1 cellular context compared by ENCODE assay signal in the genomic region with DNA sequence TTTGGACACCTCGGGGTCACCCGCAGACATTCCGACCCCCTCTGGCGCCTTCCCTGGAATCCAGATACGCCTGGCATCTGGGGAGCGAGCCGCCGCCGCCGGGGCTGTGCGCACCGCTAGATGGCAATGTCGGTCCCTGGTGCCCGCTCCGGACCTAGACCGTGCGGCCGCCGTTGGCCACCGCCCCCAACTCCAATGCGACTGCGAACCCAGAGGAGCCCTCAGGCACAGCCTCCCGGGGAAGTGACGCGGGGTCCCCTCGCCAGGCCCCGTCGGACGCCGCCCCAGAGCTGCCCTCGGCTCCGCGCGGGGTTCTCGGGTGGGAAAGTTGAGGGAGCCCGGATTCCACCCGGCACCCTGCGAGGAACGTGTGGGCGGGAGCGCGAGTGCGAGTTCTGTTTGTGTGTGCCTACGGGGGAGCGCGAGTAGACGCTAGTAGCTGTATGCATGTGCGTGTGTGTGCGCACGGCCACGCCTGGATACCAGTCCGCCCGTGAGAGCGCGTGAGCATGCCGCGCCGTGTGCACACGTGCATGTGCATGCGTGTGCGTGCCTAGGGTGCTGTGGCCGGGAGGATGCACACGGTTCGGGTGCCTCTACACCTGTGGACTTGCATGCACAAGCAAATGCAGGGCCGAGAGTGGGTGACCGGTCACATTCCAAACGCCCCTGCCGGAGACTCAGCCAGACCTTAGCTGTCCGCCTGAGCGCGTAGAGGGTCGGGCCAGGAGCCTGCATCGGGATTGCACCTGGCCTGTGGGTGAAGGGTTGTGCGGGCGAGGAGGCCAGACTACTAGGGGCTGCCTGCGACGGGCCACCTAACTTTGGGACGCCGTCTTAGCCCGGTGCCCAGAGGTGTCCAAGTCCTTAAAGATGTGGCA.
TF ChIP-seq lines count a peak whose summit lies in the region.

No MANE protein-coding gene starts in this region.

TF ChIP-seq in HCT116, 20 proteins besides CTCF, POLR2A, EP300 and RAD21 (continued from another document):
- TF ChIP-seq, protein P1, sequence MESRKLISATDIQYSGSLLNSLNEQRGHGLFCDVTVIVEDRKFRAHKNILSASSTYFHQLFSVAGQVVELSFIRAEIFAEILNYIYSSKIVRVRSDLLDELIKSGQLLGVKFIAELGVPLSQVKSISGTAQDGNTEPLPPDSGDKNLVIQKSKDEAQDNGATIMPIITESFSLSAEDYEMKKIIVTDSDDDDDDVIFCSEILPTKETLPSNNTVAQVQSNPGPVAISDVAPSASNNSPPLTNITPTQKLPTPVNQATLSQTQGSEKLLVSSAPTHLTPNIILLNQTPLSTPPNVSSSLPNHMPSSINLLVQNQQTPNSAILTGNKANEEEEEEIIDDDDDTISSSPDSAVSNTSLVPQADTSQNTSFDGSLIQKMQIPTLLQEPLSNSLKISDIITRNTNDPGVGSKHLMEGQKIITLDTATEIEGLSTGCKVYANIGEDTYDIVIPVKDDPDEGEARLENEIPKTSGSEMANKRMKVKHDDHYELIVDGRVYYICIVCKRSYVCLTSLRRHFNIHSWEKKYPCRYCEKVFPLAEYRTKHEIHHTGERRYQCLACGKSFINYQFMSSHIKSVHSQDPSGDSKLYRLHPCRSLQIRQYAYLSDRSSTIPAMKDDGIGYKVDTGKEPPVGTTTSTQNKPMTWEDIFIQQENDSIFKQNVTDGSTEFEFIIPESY (IDR thresholded peaks at IDR 0.05; ENCODE audit: extremely low read depth, insufficient replicate concordance, low read length) = no peak
- peak; percentile 11 for TF ChIP-seq TCF7L2 (IDR thresholded peaks at IDR 0.05; ENCODE audit: borderline replicate concordance, extremely low read depth, insufficient read depth, insufficient read length)
- no peak for TF ChIP-seq SIN3A (IDR thresholded peaks at IDR 0.05; ENCODE audit: low read depth)
- TF ChIP-seq EZH2 (IDR thresholded peaks at IDR 0.05) = no peak
